In the genomic region with DNA sequence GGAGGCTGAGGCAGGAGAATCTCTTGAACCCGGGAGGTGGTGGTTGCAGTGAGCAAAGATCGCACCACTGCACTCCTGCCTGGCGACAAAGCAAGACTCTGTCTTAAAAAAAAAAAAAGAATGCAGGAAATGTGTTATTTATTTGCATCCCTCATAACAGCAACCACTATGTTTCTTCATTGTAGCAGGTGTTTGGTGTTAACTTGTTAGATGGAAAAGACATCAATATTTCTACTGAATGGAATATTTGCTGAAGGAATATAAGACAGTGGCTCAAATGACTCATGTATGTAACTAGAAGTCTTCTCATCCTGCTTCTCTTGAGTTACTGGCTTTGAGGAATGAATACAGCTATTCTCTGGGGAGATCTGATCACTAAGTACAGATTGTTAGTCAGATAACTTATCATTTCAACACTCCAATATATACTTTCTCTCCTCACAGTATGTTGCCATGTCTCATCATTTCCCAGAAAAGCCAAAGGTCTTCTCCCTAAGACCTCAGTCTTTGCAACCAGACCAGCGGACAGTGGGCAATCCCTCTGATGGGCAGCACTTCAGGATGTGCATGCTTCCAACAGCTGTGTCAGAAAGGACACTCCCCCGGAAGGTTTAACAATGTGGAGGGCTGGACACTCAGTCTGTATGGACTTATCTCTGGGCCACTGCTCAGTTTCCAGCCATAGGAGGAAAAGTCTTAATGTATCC, we compare ENCODE assay signal across 9 cellular contexts.
DNase-seq lines count a peak whose midpoint lies in the region; ATAC-seq and TF ChIP-seq lines count a peak whose summit lies in the region.
"Had no signal": no experiment of that assay in that cellular context is flagged by ENCODE, and none has a peak within 500 bp of the region (broad histone marks: within the 10 kb centered on the region; RNA-seq: fewer than 3 reads in every experiment).

No MANE protein-coding gene starts in this region.

- H3F3A ChIP-seq in DOHH2 (ENCODE audit: control insufficient read depth, insufficient read depth), result peaks cover 36% of the 10 kb centered on the region

- H3K36me3 ChIP-seq in DOHH2 (ENCODE audit: control insufficient read depth, low read length), result peaks cover 3% of the 10 kb centered on the region; the same call in 1 of the 2 replicates

- H3K9me3 Mint-ChIP-seq in activated T-cell treated with anti-CD3 and anti-CD28 coated beads, Interleukin-2, amount 50 U/mL, for 4 hours, result no peaks in the 10 kb centered on the region
- peaks cover 11% of the 10 kb centered on the region for H3K9me3 Mint-ChIP-seq in mesothelial cell of epicardium

- H3K27ac Mint-ChIP-seq in mesothelial cell of epicardium, result peak overlapping the region; percentile 95

- ATAC-seq in HG03442 (IDR thresholded peaks at IDR 0.05; ENCODE audit: unreplicated experiment) (peak; percentile 34), GM21528 (IDR thresholded peaks at IDR 0.05; ENCODE audit: low FRiP score, unreplicated experiment) (no peak), HG03139 (IDR thresholded peaks at IDR 0.05; ENCODE audit: unreplicated experiment) (no peak)
- ATAC-seq in activated T-cell treated with anti-CD3 and anti-CD28 coated beads, Interleukin-2, amount 50 U/mL, for 4 hours, result peak; percentile 39 to 57

- peaks cover 2% of the 10 kb centered on the region for H3K36me3 Mint-ChIP-seq in activated T-cell treated with anti-CD3 and anti-CD28 coated beads, Interleukin-2, amount 50 U/mL, for 4 hours (ENCODE audit: insufficient read depth)
- peaks cover 16% of the 10 kb centered on the region for H3K36me3 Mint-ChIP-seq in mesothelial cell of epicardium

- intact Hi-C loops in head of caudate nucleus (cut with DNase I), result no loop called here

- H3K9me2 ChIP-seq in DOHH2 (replicated peaks; ENCODE audit: control insufficient read depth, low read length), result no peaks in the 10 kb centered on the region

- peak overlapping the region; percentile 66 for H3K4me3 ChIP-seq in DOHH2 (ENCODE audit: low read length)

- H3K27me3 Mint-ChIP-seq in activated T-cell treated with anti-CD3 and anti-CD28 coated beads, Interleukin-2, amount 50 U/mL, for 4 hours (ENCODE audit: low read depth), result no peaks in the 10 kb centered on the region
- no peaks in the 10 kb centered on the region for H3K27me3 Mint-ChIP-seq in mesothelial cell of epicardium (ENCODE audit: low read depth)

- peaks cover 58% of the 10 kb centered on the region for H3K4me1 Mint-ChIP-seq in activated T-cell treated with anti-CD3 and anti-CD28 coated beads, Interleukin-2, amount 50 U/mL, for 4 hours (ENCODE audit: low read depth)
- peaks cover 43% of the 10 kb centered on the region for H3K4me1 Mint-ChIP-seq in mesothelial cell of epicardium

- TF ChIP-seq CTCF in DOHH2 (IDR thresholded peaks at IDR 0.05; ENCODE audit: low read depth, low read length, poor library complexity, severe bottlenecking), result no peak
- TF ChIP-seq CTCF in mesothelial cell of epicardium (IDR thresholded peaks at IDR 0.05; ENCODE audit: unreplicated experiment), result no peak

- H3K27me3 ChIP-seq in DOHH2 (ENCODE audit: control insufficient read depth, low read length), result no peaks in the 10 kb centered on the region

- H3K4me3 Mint-ChIP-seq in activated T-cell treated with anti-CD3 and anti-CD28 coated beads, Interleukin-2, amount 50 U/mL, for 4 hours, result peak overlapping the region; percentile 74
- no peak overlapping the region for H3K4me3 Mint-ChIP-seq in mesothelial cell of epicardium

- peak overlapping the region; percentile 92 for H3K27ac ChIP-seq in DOHH2 (ENCODE audit: low read depth, low read length)

- H4K20me1 ChIP-seq in DOHH2 (ENCODE audit: control insufficient read depth, insufficient read depth, low read depth, low read length), result no peaks in the 10 kb centered on the region

- H3K79me2 ChIP-seq in DOHH2 (ENCODE audit: control insufficient read depth, low read length), result peaks cover 3% of the 10 kb centered on the region; the same call in 1 of the 2 replicates

- peak overlapping the region; percentile 88 for H3K4me2 ChIP-seq in DOHH2 (ENCODE audit: low read length)

- no peaks in the 10 kb centered on the region for H3K9me3 ChIP-seq in DOHH2 (ENCODE audit: control insufficient read depth, insufficient read depth, low read length)

- DNase-seq in activated T-cell treated with anti-CD3 and anti-CD28 coated beads, Interleukin-2, amount 50 U/mL, for 4 hours, result no peak
- DNase-seq in mesothelial cell of epicardium (ENCODE audit: low spot score in 2 of 2, unreplicated experiment in 2 of 2), result no peak
- no peak for DNase-seq in NCI-H526 treated with DMSO at 0.1 percent for 48 hours (lab: John Stamatoyannopoulos, UW)
- DNase-seq in head of caudate nucleus, result no peak
- DNase-seq: activated CD8-positive, alpha-beta memory T cell treated with anti-CD3 and anti-CD28 coated beads, Interleukin-2, amount 50 U/mL, for 48 hours had no signal

- H3K4me1 ChIP-seq in DOHH2 (ENCODE audit: control insufficient read depth, low read length), result peaks cover 65% of the 10 kb centered on the region

Comparison
In these comparisons a context has a peak if more than half of its experiments do, and no peak if none do; other contexts are left out.
1. ATAC-seq: peak in HG03442 (single experiment) and activated T-cell treated with anti-CD3 and anti-CD28 coated beads, Interleukin-2, amount 50 U/mL, for 4 hours (2 of 2); none in GM21528 (single experiment) and HG03139 (single experiment).